Comparison of ENCODE assay signal across 24 cellular contexts in genomic region chr11:87002918-87003317, GRCh38. TPM values are rescaled to one million over a fixed set of nuclear protein-coding genes. Genes with fewer than 3 reads are reported as not detected.
"Had no signal": no experiment of that assay in that cellular context is flagged by ENCODE, and none has a peak within 500 bp of the region (broad histone marks: within the 10 kb centered on the region; RNA-seq: fewer than 3 reads in every experiment).

No MANE protein-coding gene starts in this region.

- H3K36me3 ChIP-seq: ascending aorta, MG63 had no signal

- H3K9me3 Mint-ChIP-seq: activated B cell treated with CpG ODN at 0.5 μM for 24 hours; activated CD4-positive, alpha-beta memory T cell treated with anti-CD3 and anti-CD28 coated beads, Interleukin-2, amount 10 ng/mL, durations not matched to agents 7 days and 5 days; activated CD4-positive, alpha-beta T cell treated with anti-CD3 and anti-CD28 coated beads, Interleukin-2, amount 10 ng/mL, durations not matched to agents 7 days and 5 days; activated naive CD4-positive, alpha-beta T cell treated with anti-CD3 and anti-CD28 coated beads, Interleukin-2, amount 50 U/mL, for 24 hours; activated T-cell treated with anti-CD3 and anti-CD28 coated beads, Interleukin-2, amount 50 U/mL, for 72 hours had no signal

- H3K4me3 ChIP-seq: ascending aorta, body of pancreas, coronary artery, MG63, PC-9 had no signal

- ATAC-seq: body of pancreas, T-helper 17 cell had no signal

- H3K36me3 Mint-ChIP-seq: activated naive CD4-positive, alpha-beta T cell treated with anti-CD3 and anti-CD28 coated beads, Interleukin-2, amount 50 U/mL, for 24 hours had no signal

- H3K27ac Mint-ChIP-seq: activated B cell treated with CpG ODN at 0.5 μM for 24 hours; activated CD4-positive, alpha-beta memory T cell treated with anti-CD3 and anti-CD28 coated beads, Interleukin-2, amount 10 ng/mL, durations not matched to agents 7 days and 5 days; activated CD4-positive, alpha-beta T cell treated with anti-CD3 and anti-CD28 coated beads, Interleukin-2, amount 10 ng/mL, durations not matched to agents 7 days and 5 days; activated naive CD4-positive, alpha-beta T cell treated with anti-CD3 and anti-CD28 coated beads, Interleukin-2, amount 50 U/mL, for 24 hours; activated T-cell treated with anti-CD3 and anti-CD28 coated beads, Interleukin-2, amount 50 U/mL, for 72 hours; T-helper 17 cell had no signal

- DNase-seq: activated B cell treated with CpG ODN at 0.5 μM for 24 hours; activated CD4-positive, alpha-beta memory T cell treated with anti-CD3 and anti-CD28 coated beads, Interleukin-2, amount 10 ng/mL, durations not matched to agents 7 days and 5 days; activated CD4-positive, alpha-beta T cell treated with anti-CD3 and anti-CD28 coated beads for 1 hour; activated CD4-positive, alpha-beta T cell treated with anti-CD3 and anti-CD28 coated beads, Interleukin-2, amount 10 ng/mL, durations not matched to agents 7 days and 5 days; activated CD8-positive, alpha-beta memory T cell treated with anti-CD3 and anti-CD28 coated beads, Interleukin-2, amount 50 U/mL, for 4 hours; activated T-cell treated with anti-CD3 and anti-CD28 coated beads, Interleukin-2, amount 50 U/mL, for 72 hours; amniotic stem cell; body of pancreas; central memory CD4-positive, alpha-beta T cell; MG63; NCI-H1105; NCI-H1436; NCI-H1694 treated with DMSO at 0.1 percent for 48 hours; NCI-H2029 treated with DMSO at 0.1 percent for 48 hours; NCI-H446; NCI-H524; PC-9; SIG-M5; T-helper 17 cell; T-helper 9 cell had no signal

- H3K27me3 Mint-ChIP-seq: activated CD4-positive, alpha-beta memory T cell treated with anti-CD3 and anti-CD28 coated beads, Interleukin-2, amount 10 ng/mL, durations not matched to agents 7 days and 5 days; activated naive CD4-positive, alpha-beta T cell treated with anti-CD3 and anti-CD28 coated beads, Interleukin-2, amount 50 U/mL, for 24 hours had no signal

- H3K4me2 ChIP-seq: PC-9 had no signal

- H3K27ac ChIP-seq: ascending aorta, body of pancreas, coronary artery, PC-9 had no signal

- H3K9me3 ChIP-seq: ascending aorta, body of pancreas, MG63 had no signal

- FAIRE-seq: bronchial epithelial cell had no signal

- H3K27me3 ChIP-seq: ascending aorta, body of pancreas had no signal

- H3K4me3 Mint-ChIP-seq: activated B cell treated with CpG ODN at 0.5 μM for 24 hours; activated CD4-positive, alpha-beta memory T cell treated with anti-CD3 and anti-CD28 coated beads, Interleukin-2, amount 10 ng/mL, durations not matched to agents 7 days and 5 days; activated CD4-positive, alpha-beta T cell treated with anti-CD3 and anti-CD28 coated beads, Interleukin-2, amount 10 ng/mL, durations not matched to agents 7 days and 5 days; activated naive CD4-positive, alpha-beta T cell treated with anti-CD3 and anti-CD28 coated beads, Interleukin-2, amount 50 U/mL, for 24 hours; activated T-cell treated with anti-CD3 and anti-CD28 coated beads, Interleukin-2, amount 50 U/mL, for 72 hours; T-helper 17 cell had no signal

- H2AFZ ChIP-seq: PC-9 had no signal

- H3K4me1 Mint-ChIP-seq: activated B cell treated with CpG ODN at 0.5 μM for 24 hours; activated CD4-positive, alpha-beta T cell treated with anti-CD3 and anti-CD28 coated beads, Interleukin-2, amount 10 ng/mL, durations not matched to agents 7 days and 5 days; activated naive CD4-positive, alpha-beta T cell treated with anti-CD3 and anti-CD28 coated beads, Interleukin-2, amount 50 U/mL, for 24 hours; T-helper 17 cell had no signal

RNA-seq across cellular contexts. Expression of gene FZD4, which starts 47.7 kb away (rescaled TPM):
- total RNA-seq: activated B cell treated with CpG ODN at 0.5 μM for 24 hours had no signal
